32 cellular contexts compared by ENCODE assay signal in genomic region chr11:1043563-1044096, GRCh38. TPM values are rescaled to one million over a fixed set of nuclear protein-coding genes. Genes with fewer than 3 reads are reported as not detected.
DNase-seq lines count a peak whose midpoint lies in the region; ATAC-seq and TF ChIP-seq lines count a peak whose summit lies in the region.
"Had no signal": no experiment of that assay in that cellular context is flagged by ENCODE, and none has a peak within 500 bp of the region (broad histone marks: within the 10 kb centered on the region; RNA-seq: fewer than 3 reads in every experiment).

No MANE protein-coding gene starts in this region.

- H3K36me3 ChIP-seq in thyroid gland: no peaks in the 10 kb centered on the region
- H3K36me3 ChIP-seq: neutrophil, sigmoid colon, stomach, vagina had no signal

- H3K4me1 ChIP-seq in thyroid gland: peaks cover 5 to 12% of the 10 kb centered on the region in 2 donors
- H3K4me1 ChIP-seq: sigmoid colon, vagina had no signal

- H3K4me3 ChIP-seq in thyroid gland (replicated peaks in 1 of 3): no peak overlapping the region
- H3K4me3 ChIP-seq: sigmoid colon, stomach, vagina had no signal

- peak in 1 of 2 donors; percentile 12 for TF ChIP-seq POLR2A in thyroid gland (IDR thresholded peaks at IDR 0.05)

- H3K9me3 ChIP-seq in thyroid gland: no peaks in the 10 kb centered on the region
- H3K9me3 ChIP-seq: neutrophil, sigmoid colon, stomach, vagina had no signal

- peak overlapping the region in 2 of 3 donors; percentile 11 to 21 for H3K27ac ChIP-seq in thyroid gland
- H3K27ac ChIP-seq: HL-60, neutrophil, sigmoid colon, stomach, vagina had no signal

- no peaks in the 10 kb centered on the region for H3K27me3 ChIP-seq in thyroid gland
- H3K27me3 ChIP-seq: neutrophil, vagina had no signal

- intact Hi-C loops in cardiac septum (cut with DNase I) (no loop called here), left cardiac atrium (cut with DNase I) (loop anchor here in 1 of 2 donors (10.0 kb wide), 1 partner anchor 189 kb away; no protein-coding TSS in a partner anchor), thyroid gland (cut with DNase I) (no loop called here)

- no peak for ATAC-seq in left cardiac atrium
- ATAC-seq in esophagus mucosa: peak; percentile 16

- WGBS in thyroid gland, 2 donors: 51 to 57% methylated on average over 12 of the region's 20 CpGs

- DNase-seq in cardiac septum (ENCODE audit: low spot score) (peak; percentile 39), left cardiac atrium (no peak), NCI-H146 treated with DMSO at 0.1 percent for 48 hours (lab: John Stamatoyannopoulos, UW; ENCODE audit: unreplicated experiment) (peak; percentile 1), thyroid gland (peak; percentile 96 to 98), MV-4-11 (lab: John Stamatoyannopoulos, UW) (no peak), NCI-H128 (lab: John Stamatoyannopoulos, UW; ENCODE audit: unreplicated experiment) (no peak), NCI-H2107 treated with DMSO at 0.1 percent for 48 hours (lab: John Stamatoyannopoulos, UW; ENCODE audit: unreplicated experiment) (no peak)
- DNase-seq: ACHN; activated CD4-positive, alpha-beta memory T cell treated with anti-CD3 and anti-CD28 coated beads, Interleukin-2, amount 10 ng/mL, durations not matched to agents 7 days and 5 days; activated CD4-positive, alpha-beta T cell treated with anti-CD3 and anti-CD28 coated beads for 1 hour; activated CD8-positive, alpha-beta memory T cell treated with anti-CD3 and anti-CD28 coated beads, Interleukin-2, amount 50 U/mL, for 48 hours; anterior cingulate cortex; DMS153; H9; NCI-H1694; NCI-H2227 treated with DMSO at 0.1 percent for 48 hours; SHP77 treated with DMSO at 0.1 percent for 48 hours; stimulated activated CD4-positive, alpha-beta T cell treated with anti-CD3 and anti-CD28 coated beads, Interleukin-12 subunit alpha, Interleukin-12 subunit beta, amount 100 ng/mL, for 4 hours; stimulated activated CD4-positive, alpha-beta T cell treated with anti-CD3 and anti-CD28 coated beads, Interleukin-2, amount 100 ng/mL, for 48 hours; stomach had no signal

- no peak for TF ChIP-seq CTCF in thyroid gland (IDR thresholded peaks at IDR 0.05)

RNA-seq across cellular contexts. Expression of gene MUC6, which starts 7.1 kb away (rescaled TPM):
- total RNA-seq in cardiac septum: not detected
- not detected for total RNA-seq in left cardiac atrium
- total RNA-seq in esophagus mucosa: not detected
- not detected for total RNA-seq in thyroid gland
- total RNA-seq: activated CD4-positive, alpha-beta memory T cell treated with anti-CD3 and anti-CD28 coated beads, Interleukin-2, amount 10 ng/mL, durations not matched to agents 7 days and 5 days; activated T-helper 2 cell treated with anti-CD3 and anti-CD28 coated beads, Interferon-gamma antibody, Interleukin-2, Interleukin-4, amounts not matched to agents 10 μg/mL and 5 μg/mL and 100 μg/mL, durations not matched to agents 14 hours and 24 hours and 36 hours; B cell; bronchial epithelial cell; glomerular endothelial cell; H9; LHCN-M2; sigmoid colon; vagina had no signal

RNA-seq across cellular contexts. Expression of gene MUC2, which starts 31.0 kb away (rescaled TPM):
- total RNA-seq in cardiac septum (0.03 TPM), left cardiac atrium (under 1 TPM in 1 of 2 donors, not detected in 1; 0.26 TPM), esophagus mucosa (0.08 TPM), thyroid gland (not detected)
- total RNA-seq: activated CD4-positive, alpha-beta memory T cell treated with anti-CD3 and anti-CD28 coated beads, Interleukin-2, amount 10 ng/mL, durations not matched to agents 7 days and 5 days; activated T-helper 2 cell treated with anti-CD3 and anti-CD28 coated beads, Interferon-gamma antibody, Interleukin-2, Interleukin-4, amounts not matched to agents 10 μg/mL and 5 μg/mL and 100 μg/mL, durations not matched to agents 14 hours and 24 hours and 36 hours; B cell; bronchial epithelial cell; glomerular endothelial cell; H9; LHCN-M2; liver; progenitor cell of endocrine pancreas; vagina had no signal

Comparison
In these comparisons a context has a peak if more than half of its experiments do, and no peak if none do; other contexts are left out.
1. DNase-seq: peak in cardiac septum (single experiment), NCI-H146 treated with DMSO at 0.1 percent for 48 hours (single experiment) and thyroid gland (2 of 2); none in left cardiac atrium (single experiment), MV-4-11 (single experiment), NCI-H128 (single experiment) and NCI-H2107 treated with DMSO at 0.1 percent for 48 hours (single experiment).